Comparison of ENCODE assay signal across 33 cellular contexts in genomic region chr6:45915776-45916348, GRCh38.
"Had no signal": no experiment of that assay in that cellular context is flagged by ENCODE, and none has a peak within 500 bp of the region (broad histone marks: within the 10 kb centered on the region; RNA-seq: fewer than 3 reads in every experiment).

No MANE protein-coding gene starts in this region.

- H3K27me3 ChIP-seq: adrenal gland, body of pancreas, Peyer's patch, SJSA1 had no signal

- H3K27ac ChIP-seq: adrenal gland, body of pancreas, Peyer's patch, SJSA1, VCaP had no signal

- H3K9me3 ChIP-seq: adrenal gland, body of pancreas, Peyer's patch, SJSA1, SK-N-SH had no signal

- H3K36me3 ChIP-seq: adrenal gland, SJSA1 had no signal

- H3K9ac ChIP-seq: SK-N-SH had no signal

- H3K4me3 ChIP-seq: adrenal gland, body of pancreas, Peyer's patch, SJSA1 had no signal

- DNase-seq: activated B cell treated with CpG ODN at 0.5 μM for 24 hours; activated CD4-positive, alpha-beta memory T cell treated with anti-CD3 and anti-CD28 coated beads, Interleukin-2, amount 10 ng/mL, durations not matched to agents 7 days and 5 days; activated CD4-positive, alpha-beta T cell treated with anti-CD3 and anti-CD28 coated beads for 4 hours; activated CD4-positive, alpha-beta T cell treated with anti-CD3 and anti-CD28 coated beads, Interleukin-2, amount 50 U/mL, for 1 hour; activated CD4-positive, CD25-positive, alpha-beta regulatory T cell treated with anti-CD3 and anti-CD28 coated beads, Interleukin-2, amount 50 U/mL, for 72 hours; activated CD8-positive, alpha-beta memory T cell treated with anti-CD3 and anti-CD28 coated beads for 24 hours; activated gamma-delta T cell treated with Interleukin-2 at 50 U/mL for 16 hours; activated naive CD4-positive, alpha-beta T cell treated with anti-CD3 and anti-CD28 coated beads for 36 hours; activated T-cell treated with anti-CD3 and anti-CD28 coated beads, Interleukin-2, amount 50 U/mL, for 24 hours; adrenal gland; body of pancreas; caudate nucleus; Kasumi-1; KG1; MM.1S; MV-4-11; NCI-H1092; NCI-H1436 treated with DMSO at 0.1 percent for 48 hours; NCI-H1694 treated with DMSO at 0.1 percent for 48 hours; NCI-H2029; NCI-H345; NCI-H524 treated with DMSO at 0.1 percent for 48 hours; PC-3; Peyer's patch; RPMI8226; SHP77 treated with DMSO at 0.1 percent for 48 hours; SK-N-SH; T-cell; T-helper 2 cell; T-helper 9 cell had no signal

- H3K4me1 ChIP-seq: adrenal gland, body of pancreas, Peyer's patch, SJSA1 had no signal

- H3K4me2 ChIP-seq: SK-N-SH had no signal

- ATAC-seq: activated naive CD4-positive, alpha-beta T cell treated with anti-CD3 and anti-CD28 coated beads, Interleukin-2, amount 50 U/mL, for 72 hours; body of pancreas; PC-3; T-cell had no signal
